In genomic region chrX:35289952-35290351, GRCh38 we compare ENCODE assay signal across 26 cellular contexts.
"Had no signal": no experiment of that assay in that cellular context is flagged by ENCODE, and none has a peak within 500 bp of the region (broad histone marks: within the 10 kb centered on the region; RNA-seq: fewer than 3 reads in every experiment).

No MANE protein-coding gene starts in this region.

- H3K9me3 ChIP-seq: gastroesophageal sphincter, mucosa of descending colon, thyroid gland had no signal

- H3K4me1 ChIP-seq: gastroesophageal sphincter, spleen, thyroid gland had no signal

- H3K36me3 ChIP-seq: gastroesophageal sphincter, spleen, thyroid gland, WERI-Rb-1 had no signal

- DNase-seq: activated CD4-positive, alpha-beta T cell treated with anti-CD3 and anti-CD28 coated beads, Interleukin-2, amount 10 ng/mL, durations not matched to agents 7 days and 5 days; activated CD4-positive, CD25-positive, alpha-beta regulatory T cell treated with anti-CD3 and anti-CD28 coated beads, Interleukin-2, amount 50 U/mL, for 72 hours; activated CD8-positive, alpha-beta memory T cell treated with anti-CD3 and anti-CD28 coated beads, Interleukin-2, amount 10 ng/mL, durations not matched to agents 7 days and 5 days; activated CD8-positive, alpha-beta T cell treated with anti-CD3 and anti-CD28 coated beads for 36 hours; activated effector memory CD4-positive, alpha-beta T cell treated with anti-CD3 and anti-CD28 coated beads, Interleukin-2, amount 50 U/mL, for 16 hours; activated naive CD4-positive, alpha-beta T cell treated with anti-CD3 and anti-CD28 coated beads, Interleukin-2, amount 50 U/mL, for 16 hours; activated naive CD8-positive, alpha-beta T cell treated with anti-CD3 and anti-CD28 coated beads, Interleukin-2, amount 50 U/mL, for 24 hours; activated T-cell treated with anti-CD3 and anti-CD28 coated beads for 4 hours; aorta; caudate nucleus; effector memory CD4-positive, alpha-beta T cell; head of caudate nucleus; mesendoderm; mucosa of descending colon; occipital lobe; posterior cingulate gyrus; retina; spleen; stimulated activated CD4-positive, alpha-beta T cell treated with anti-CD3 and anti-CD28 coated beads, Interleukin-4, amount 100 ng/mL, for 24 hours; substantia nigra; thyroid gland; WERI-Rb-1 had no signal

- H3K27ac ChIP-seq: gastroesophageal sphincter, spleen, thyroid gland, WERI-Rb-1 had no signal

- H3K4me3 ChIP-seq: gastroesophageal sphincter, mucosa of descending colon, spleen, thyroid gland had no signal

- FAIRE-seq: islet of Langerhans, TTC549 had no signal

- H3K27me3 ChIP-seq: gastroesophageal sphincter, spleen, thyroid gland had no signal

- ATAC-seq: activated CD8-positive, alpha-beta memory T cell treated with anti-CD3 and anti-CD28 coated beads, Interleukin-2, amount 10 ng/mL, durations not matched to agents 7 days and 5 days; activated CD8-positive, alpha-beta T cell treated with anti-CD3 and anti-CD28 coated beads for 36 hours; activated naive CD8-positive, alpha-beta T cell treated with anti-CD3 and anti-CD28 coated beads, Interleukin-2, amount 50 U/mL, for 24 hours; esophagus mucosa; gastroesophageal sphincter; mucosa of descending colon had no signal
